In the genomic region with DNA sequence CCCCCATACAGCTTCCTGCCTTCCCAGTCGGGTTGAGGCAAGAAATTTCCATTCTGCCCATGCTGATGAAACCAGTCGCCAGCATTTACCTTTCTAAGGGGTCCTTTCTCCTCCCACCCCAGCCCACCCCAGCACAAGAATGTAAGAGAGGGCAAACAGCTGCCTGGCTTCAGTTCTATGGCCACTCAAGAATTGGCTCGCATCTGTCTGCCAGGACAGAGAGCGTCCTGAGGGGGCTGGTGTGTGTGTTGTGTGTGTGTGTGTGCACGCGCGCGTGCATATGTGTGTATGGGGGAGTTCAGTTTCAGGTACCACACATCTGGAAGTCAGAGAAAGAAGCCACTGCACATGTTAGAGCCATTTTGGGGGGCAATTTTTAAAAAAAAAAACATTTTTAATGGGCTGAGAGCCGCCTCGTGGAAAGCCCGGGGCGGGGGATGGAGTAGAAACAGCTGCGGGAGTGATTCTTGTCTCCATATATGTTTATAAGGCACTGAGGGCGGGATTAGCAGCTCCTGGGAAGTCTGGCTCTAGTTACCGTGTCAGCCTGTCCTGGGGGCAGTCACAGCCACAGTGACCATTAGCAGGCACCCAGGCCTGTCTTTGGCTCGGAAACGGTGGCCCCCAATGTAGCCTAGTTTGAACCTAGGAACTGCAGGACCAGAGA, we compare ENCODE assay signal across 9 cellular contexts. TPM values are rescaled to one million over a fixed set of nuclear protein-coding genes. Genes with fewer than 3 reads are reported as not detected.
A peak's percentile ranks its signal among the peaks of the same experiment; 100 is the strongest.
DNase-seq lines count a peak whose midpoint lies in the region; ATAC-seq and TF ChIP-seq lines count a peak whose summit lies in the region.
"Had no signal": no experiment of that assay in that cellular context is flagged by ENCODE, and none has a peak within 500 bp of the region (broad histone marks: within the 10 kb centered on the region; RNA-seq: fewer than 3 reads in every experiment).

Gene WNT5B, plus strand, starts transcription at position 561 of the 667 bp plus-strand sequence. CDS start 2,124 bp downstream, outside the sequence.

- H3K4me3 Mint-ChIP-seq in chondrocyte (ENCODE audit: unreplicated experiment), result peak within 1 kb of the TSS; percentile 37
- H3K4me3 Mint-ChIP-seq in naive B cell, result peak within 1 kb of the TSS; percentile 73 to 90 (median 82)

- no peak for TF ChIP-seq CTCF in HFF-Myc (IDR thresholded peaks at IDR 0.05; ENCODE audit: low read depth, low read length, missing control alignments)
- no peak for TF ChIP-seq CTCF in chondrocyte (IDR thresholded peaks at IDR 0.05)

- H3K27ac Mint-ChIP-seq in chondrocyte (ENCODE audit: unreplicated experiment) (peak within 1 kb of the TSS; percentile 80), naive B cell (peak within 1 kb of the TSS in 1 of 6 donors; percentile 75)

- H3K4me3 ChIP-seq in HFF-Myc (replicated peaks; ENCODE audit: low read depth, low read length), result peak within 1 kb of the TSS; percentile 27
- H3K4me3 ChIP-seq: K562 had no signal

- DNase-seq in A172 (ENCODE audit: low spot score) (no peak), HFF-Myc (ENCODE audit: extremely low read depth, low read depth) (no peak), chondrocyte (ENCODE audit: low spot score) (no peak), naive B cell (no peak), NCI-H748 (lab: John Stamatoyannopoulos, UW; ENCODE audit: unreplicated experiment) (no peak), GOT3 (lab: John Stamatoyannopoulos, UW) (no peak)
- no peak for DNase-seq in activated CD8-positive, alpha-beta memory T cell treated with anti-CD3 and anti-CD28 coated beads for 24 hours
- no peak for DNase-seq in stimulated activated CD4-positive, alpha-beta T cell treated with anti-CD3 and anti-CD28 coated beads, Interleukin-4, amount 100 ng/mL, for 1 hour

- no peaks in the 10 kb centered on the region for H3K9me3 Mint-ChIP-seq in chondrocyte (ENCODE audit: low read depth)
- H3K9me3 Mint-ChIP-seq in naive B cell, result no peaks in the 10 kb centered on the region

- H3K27me3 Mint-ChIP-seq in chondrocyte (ENCODE audit: low read depth) (no peaks in the 10 kb centered on the region), naive B cell (peaks cover 45 to 62% (median 51%) of the 10 kb centered on the region in 3 donors)

- ATAC-seq in naive B cell (ENCODE audit: low read depth in 2 of 2), result no peak
- ATAC-seq: K562 had no signal

- H3K36me3 Mint-ChIP-seq in chondrocyte (ENCODE audit: low read depth) (peaks cover 3% of the 10 kb centered on the region), naive B cell (no peaks in the 10 kb centered on the region)

- peaks cover 48% of the 10 kb centered on the region for H3K4me1 Mint-ChIP-seq in chondrocyte (ENCODE audit: low read depth)
- H3K4me1 Mint-ChIP-seq in naive B cell, result peaks cover 19 to 25% (median 25%) of the 10 kb centered on the region in 3 donors

RNA-seq across cellular contexts. Expression of gene WNT5B, which starts in this region (rescaled TPM):
- 10.1 and 10.3 TPM in 2 replicates for total RNA-seq in A172 (2014; rRNA removed; shearing (Covaris generic))
- 68.0 to 160 TPM (median 74.4 TPM) in 3 replicates for total RNA-seq in chondrocyte
- polyA plus RNA-seq in naive B cell (ENCODE audit: low read depth in 6 of 6), result not detected
